In genomic region chr11:62388999-62389398, GRCh38 we compare ENCODE assay signal across 21 cellular contexts. TPM values are rescaled to one million over a fixed set of nuclear protein-coding genes. Genes with fewer than 3 reads are reported as not detected.
A peak's percentile ranks its signal among the peaks of the same experiment; 100 is the strongest.
DNase-seq lines count a peak whose midpoint lies in the region; ATAC-seq and TF ChIP-seq lines count a peak whose summit lies in the region.
"Had no signal": no experiment of that assay in that cellular context is flagged by ENCODE, and none has a peak within 500 bp of the region (broad histone marks: within the 10 kb centered on the region; RNA-seq: fewer than 3 reads in every experiment).

No MANE protein-coding gene starts in this region.

- H3K4me3 Mint-ChIP-seq in Caco-2 (ENCODE audit: unreplicated experiment), result no peak overlapping the region
- H3K4me3 Mint-ChIP-seq: CD14-positive monocyte; CD4-positive, alpha-beta memory T cell; CD4-positive, CD25-positive, alpha-beta regulatory T cell; CD8-positive, alpha-beta memory T cell had no signal

- ATAC-seq in IMR-90 (ENCODE audit: low read depth) (no peak), sciatic nerve (no peak), HG02588 (IDR thresholded peaks at IDR 0.05; ENCODE audit: unreplicated experiment) (no peak), HG02763 (IDR thresholded peaks at IDR 0.05; ENCODE audit: unreplicated experiment) (no peak)

- BruUV-seq in Caco-2 (replicated peaks; lab: Mats Ljungman, UMichigan) (no TSS peak), IMR-90 (replicated peaks; lab: Mats Ljungman, UMichigan) (no TSS peak)

- no peak for TF ChIP-seq CTCF in Caco-2 (IDR thresholded peaks at IDR 0.05; ENCODE audit: insufficient read depth in 1 of 2, low read depth in 1 of 2, low read length in 1 of 2, severe bottlenecking in 1 of 2, unreplicated experiment in 1 of 2)
- TF ChIP-seq CTCF in IMR-90 (conservative IDR thresholded peaks at IDR 0.05; ENCODE audit: low read depth, low read length), result no peak

- no peaks in the 10 kb centered on the region for H3K9me3 Mint-ChIP-seq in Caco-2 (ENCODE audit: unreplicated experiment)
- H3K9me3 Mint-ChIP-seq: CD14-positive monocyte; CD4-positive, alpha-beta memory T cell; CD4-positive, CD25-positive, alpha-beta regulatory T cell; CD8-positive, alpha-beta memory T cell had no signal

- H3K4me2 ChIP-seq in IMR-90 (ENCODE audit: low read depth, low read length), result peak overlapping the region; percentile 66; the same call in 1 of the 2 replicates
- H3K4me2 ChIP-seq: BLaER1 had no signal

- H3K4me1 ChIP-seq in Caco-2, result peaks cover 10% of the 10 kb centered on the region; the same call in 1 of the 2 replicates
- peaks cover 4% of the 10 kb centered on the region; the same call in 1 of the 2 replicates for H3K4me1 ChIP-seq in IMR-90 (ENCODE audit: control insufficient read depth, insufficient read depth, low read length)
- H3K4me1 ChIP-seq: BE2C had no signal

- no peak for TF ChIP-seq POLR2A in IMR-90 (IDR thresholded peaks at IDR 0.05; ENCODE audit: low read depth, low read length)

- H2BK20ac ChIP-seq in IMR-90 (ENCODE audit: low read depth, low read length), result no peak overlapping the region

- no peaks in the 10 kb centered on the region for H3K27me3 ChIP-seq in Caco-2 (replicated peaks; ENCODE audit: control insufficient read depth, insufficient read depth, low read length)
- H3K27me3 ChIP-seq in IMR-90 (ENCODE audit: control insufficient read depth, insufficient read depth, low read length), result peaks cover 13% of the 10 kb centered on the region
- H3K27me3 ChIP-seq: BE2C, BLaER1 had no signal

- no peaks in the 10 kb centered on the region for H3K27me3 Mint-ChIP-seq in Caco-2 (ENCODE audit: insufficient read depth, unreplicated experiment)
- H3K27me3 Mint-ChIP-seq: CD4-positive, alpha-beta memory T cell; CD8-positive, alpha-beta memory T cell had no signal

- no peak overlapping the region for H3K9ac ChIP-seq in IMR-90 (ENCODE audit: low read depth, low read length)
- H3K9ac ChIP-seq: BLaER1 had no signal

- dilution Hi-C loops in IMR-90 (cut with HindIII; ENCODE audit: low sequenced_read_pairs, unreplicated experiment), result no loop called here

- peak overlapping the region; percentile 40 for H2AFZ ChIP-seq in IMR-90 (replicated peaks; ENCODE audit: low read length, poor library complexity)

- TF ChIP-seq RAD21 in IMR-90 (IDR thresholded peaks at IDR 0.05; ENCODE audit: low read length), result no peak

- no peaks in the 10 kb centered on the region for H3K9me1 ChIP-seq in IMR-90 (ENCODE audit: insufficient read depth, low read length)

- in situ Hi-C loops in IMR-90 (cut with MboI; ENCODE audit: low sequenced_read_pairs), result loop anchor here (25.0 kb wide), 1 partner anchor 473 kb away; no protein-coding TSS in a partner anchor

- H3K4ac ChIP-seq in IMR-90 (ENCODE audit: low read depth, low read length), result no peak overlapping the region

- no peak overlapping the region for H4K91ac ChIP-seq in IMR-90 (ENCODE audit: insufficient read depth, low read depth, low read length)

- H2AK5ac ChIP-seq in IMR-90 (ENCODE audit: low read depth, low read length), result no peak overlapping the region

- no peak overlapping the region; the same call in 1 of the 2 replicates for H3K18ac ChIP-seq in IMR-90 (ENCODE audit: low read depth, low read length)

- intact Hi-C loops in Caco-2 (cut with micrococcal nuclease; ENCODE audit: unreplicated experiment) (no loop called here), IMR-90 (cut with micrococcal nuclease) (no loop called here), sciatic nerve (cut with DNase I) (no loop called here)

- H4K5ac ChIP-seq in IMR-90 (ENCODE audit: low read depth, low read length), result no peak overlapping the region

- no peak overlapping the region for H2BK15ac ChIP-seq in IMR-90 (ENCODE audit: low read depth, low read length)

- H3K9me3 ChIP-seq in Caco-2 (no peaks in the 10 kb centered on the region), IMR-90 (ENCODE audit: control insufficient read depth, insufficient read depth, low read length) (no peaks in the 10 kb centered on the region)
- H3K9me3 ChIP-seq: BE2C, BLaER1 had no signal

- CTCF ChIA-PET in Caco-2 (lab: Charles Lee) (no interaction called here), IMR-90 (lab: Yijun Ruan, JAX) (no interaction called here)

- H3K27ac Mint-ChIP-seq in Caco-2 (ENCODE audit: unreplicated experiment), result peak overlapping the region; percentile 32
- H3K27ac Mint-ChIP-seq: CD14-positive monocyte; CD4-positive, CD25-positive, alpha-beta regulatory T cell had no signal

- no peak overlapping the region for H4K8ac ChIP-seq in IMR-90 (ENCODE audit: low read depth in 2 of 2, low read length in 2 of 2)

- no peaks in the 10 kb centered on the region for H3K79me1 ChIP-seq in IMR-90 (ENCODE audit: low read depth in 1 of 2, low read length in 2 of 2)

- no peak overlapping the region for H2AK9ac ChIP-seq in IMR-90 (replicated peaks; ENCODE audit: low read depth, low read length, poor library complexity)

- H3K27ac ChIP-seq in IMR-90 (ENCODE audit: insufficient read depth, low read length), result no peak overlapping the region
- H3K27ac ChIP-seq: BLaER1 had no signal

- H3K36me3 ChIP-seq in Caco-2 (ENCODE audit: control insufficient read depth, insufficient read depth, low read length) (no peaks in the 10 kb centered on the region), IMR-90 (ENCODE audit: control insufficient read depth, insufficient read depth, low read length) (no peaks in the 10 kb centered on the region)
- H3K36me3 ChIP-seq: BE2C, BLaER1 had no signal

- WGBS in IMR-90 (ENCODE audit: extremely low coverage in 2 of 2, insufficient read length in 1 of 2), 2 experiments, result no CpG with 5 or more reads among the region's 11 CpGs

- H2BK5ac ChIP-seq in IMR-90 (ENCODE audit: low read depth, low read length, poor library complexity, severe bottlenecking), result no peak overlapping the region

- DNase-seq in Caco-2, result no peak
- DNase-seq in IMR-90, result no peak
- peak; percentile 33 for DNase-seq in sciatic nerve (ENCODE audit: low spot score)
- no peak for DNase-seq in hippocampal formation (lab: John Stamatoyannopoulos, UW)
- DNase-seq: 8988T; ACHN; BE2C; C1 segment of cervical spinal cord; Calu3; CD4-positive, alpha-beta memory T cell; CD4-positive, CD25-positive, alpha-beta regulatory T cell; CD8-positive, alpha-beta memory T cell; COR-L47; DMS79 treated with DMSO at 0.1 percent for 48 hours; GF-D8 had no signal

- 0 out of 2 replicates have a peak overlapping the region, but pooled peaks have one; percentile 9 for H3K14ac ChIP-seq in IMR-90 (replicated peaks; ENCODE audit: low read depth, low read length)

- H3K23ac ChIP-seq in IMR-90 (ENCODE audit: low read depth, low read length), result peak overlapping the region; percentile 82; the same call in 1 of the 2 replicates

- no peak overlapping the region for H3K56ac ChIP-seq in IMR-90 (ENCODE audit: extremely low read depth, insufficient read depth, low read length)

- H2BK120ac ChIP-seq in IMR-90 (ENCODE audit: low read depth, low read length), result no peak overlapping the region

- POLR2A ChIA-PET in Caco-2 (lab: Charles Lee), result no interaction called here
- POLR2A ChIA-PET in IMR-90 (lab: Charles Lee; ENCODE audit: unreplicated experiment), result no interaction called here

- no peaks in the 10 kb centered on the region for H4K20me1 ChIP-seq in IMR-90 (ENCODE audit: insufficient read depth, low read length)
- H4K20me1 ChIP-seq: BLaER1 had no signal

- H3K4me1 Mint-ChIP-seq in Caco-2 (ENCODE audit: low read depth, unreplicated experiment), result no peaks in the 10 kb centered on the region

- no peak overlapping the region for H3K4me3 ChIP-seq in Caco-2 (ENCODE audit: low read depth, low read length)
- no peak overlapping the region for H3K4me3 ChIP-seq in IMR-90 (ENCODE audit: insufficient read depth, low read depth, low read length)
- H3K4me3 ChIP-seq: BLaER1 had no signal

- H3K36me3 Mint-ChIP-seq in Caco-2 (ENCODE audit: insufficient read depth, unreplicated experiment), result peaks cover 6% of the 10 kb centered on the region
- H3K36me3 Mint-ChIP-seq: CD4-positive, alpha-beta memory T cell; CD4-positive, CD25-positive, alpha-beta regulatory T cell; CD8-positive, alpha-beta memory T cell had no signal

TF ChIP-seq in IMR-90, 13 proteins besides CTCF, POLR2A, EP300 and RAD21 (continues in another document):
- no peak for TF ChIP-seq BHLHE40 (IDR thresholded peaks at IDR 0.05; ENCODE audit: low read depth, low read length)
- TF ChIP-seq, protein P1, sequence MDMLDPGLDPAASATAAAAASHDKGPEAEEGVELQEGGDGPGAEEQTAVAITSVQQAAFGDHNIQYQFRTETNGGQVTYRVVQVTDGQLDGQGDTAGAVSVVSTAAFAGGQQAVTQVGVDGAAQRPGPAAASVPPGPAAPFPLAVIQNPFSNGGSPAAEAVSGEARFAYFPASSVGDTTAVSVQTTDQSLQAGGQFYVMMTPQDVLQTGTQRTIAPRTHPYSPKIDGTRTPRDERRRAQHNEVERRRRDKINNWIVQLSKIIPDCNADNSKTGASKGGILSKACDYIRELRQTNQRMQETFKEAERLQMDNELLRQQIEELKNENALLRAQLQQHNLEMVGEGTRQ (IDR thresholded peaks at IDR 0.05; ENCODE audit: low read depth, low read length), result no peak
- no peak for TF ChIP-seq FOS (IDR thresholded peaks at IDR 0.05; ENCODE audit: low read depth, low read length)
- no peak for TF ChIP-seq MXI1 (IDR thresholded peaks at IDR 0.05; ENCODE audit: borderline replicate concordance, low read depth, low read length)
- TF ChIP-seq MAFK (IDR thresholded peaks at IDR 0.05; ENCODE audit: low read depth, low read length), result no peak
- TF ChIP-seq ELK1 (IDR thresholded peaks at IDR 0.05; ENCODE audit: borderline replicate concordance, low read depth, low read length), result no peak
- TF ChIP-seq MAZ (IDR thresholded peaks at IDR 0.05; ENCODE audit: borderline replicate concordance, low read depth, low read length), result no peak
- no peak for TF ChIP-seq SMC3 (IDR thresholded peaks at IDR 0.05; ENCODE audit: low read depth, low read length)

RNA-seq across cellular contexts. Expression of gene SCGB1A1, which starts 29.8 kb away (rescaled TPM):
- total RNA-seq in Caco-2 (2022) (not detected in 2 replicates), IMR-90 (2012; rRNA removed) (not detected in 2 replicates), sciatic nerve (3.5 TPM)
- not detected in 2 replicates for polyA plus RNA-seq in IMR-90 (2012; rRNA removed)
- not detected in 2 replicates for polyA plus RNA-seq in IMR-90 (2012; cell fraction: cytosol; rRNA removed)
- polyA plus RNA-seq in IMR-90 (2012; cell fraction: nucleus; rRNA removed; ENCODE audit: low replicate concordance), result not detected in 2 replicates
- total RNA-seq: A673; Calu3; CD4-positive, alpha-beta memory T cell; CD4-positive, CD25-positive, alpha-beta regulatory T cell; CD8-positive, alpha-beta memory T cell had no signal
- polyA plus RNA-seq: AG04450; CD14-positive monocyte; CD4-positive, alpha-beta memory T cell; CD4-positive, CD25-positive, alpha-beta regulatory T cell; CD8-positive, alpha-beta memory T cell had no signal

RNA-seq across cellular contexts. Expression of gene ASRGL1, which starts 51.8 kb away (rescaled TPM):
- total RNA-seq in Caco-2 (2022) (41.1 and 43.3 TPM in 2 replicates), IMR-90 (2012; rRNA removed) (0.28 TPM in 1 of 2 replicates, not detected in the other), sciatic nerve (17.0 TPM)
- 0.72 and 1.0 TPM in 2 replicates for polyA plus RNA-seq in IMR-90 (2012; rRNA removed)
- 0.55 and 0.70 TPM in 2 replicates for polyA plus RNA-seq in IMR-90 (2012; cell fraction: cytosol; rRNA removed)
- 0.58 and 0.84 TPM in 2 replicates for polyA plus RNA-seq in IMR-90 (2012; cell fraction: nucleus; rRNA removed; ENCODE audit: low replicate concordance)

Comparison
In these comparisons a context has a peak if more than half of its experiments do, and no peak if none do; other contexts are left out.
1. RNA of gene ASRGL1, which starts 51.8 kb away (total RNA-seq): 41.1 to 43.3 TPM in Caco-2 and 17.0 TPM in sciatic nerve (single experiment); 0.28 TPM in IMR-90; every median in the first group is over 10 times any median in the second.